Comparison of ENCODE assay signal across 10 cellular contexts in the genomic region with DNA sequence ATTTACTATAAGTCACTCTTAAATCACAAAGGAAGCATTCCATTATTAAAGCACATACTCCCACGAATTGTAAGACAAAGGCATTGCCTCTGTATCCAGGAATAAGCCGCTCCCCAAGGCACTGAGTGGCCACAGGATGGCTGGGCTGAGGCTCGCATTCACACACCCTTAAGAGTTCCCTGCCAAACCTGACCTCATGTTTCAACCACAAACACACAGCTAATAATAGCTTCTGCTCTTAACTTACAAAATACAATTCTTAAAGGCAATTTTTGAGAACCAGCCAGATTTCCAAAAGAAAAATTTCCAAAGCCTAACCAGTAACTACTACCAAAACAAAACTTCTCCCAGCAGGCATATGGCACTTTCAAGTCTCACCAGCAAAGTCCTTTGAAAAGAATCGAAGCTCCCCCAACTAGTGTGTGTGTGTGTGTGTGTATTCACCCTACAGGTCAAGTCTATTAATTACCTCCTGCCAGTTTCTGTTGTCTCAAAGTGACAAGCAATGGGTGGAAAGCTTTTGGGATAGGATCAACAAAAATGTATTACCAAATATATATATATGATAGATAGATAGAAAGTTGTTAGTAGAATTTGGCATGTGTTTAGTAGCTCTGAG. TPM values are rescaled to one million over a fixed set of nuclear protein-coding genes. Genes with fewer than 3 reads are reported as not detected.
DNase-seq lines count a peak whose midpoint lies in the region; ATAC-seq and TF ChIP-seq lines count a peak whose summit lies in the region.
"Had no signal": no experiment of that assay in that cellular context is flagged by ENCODE, and none has a peak within 500 bp of the region (broad histone marks: within the 10 kb centered on the region; RNA-seq: fewer than 3 reads in every experiment).

No MANE protein-coding gene starts in this region.

- TF ChIP-seq POLR2A in vagina (IDR thresholded peaks at IDR 0.05), result no peak

- peak in 1 of 9 donors; percentile 11 for TF ChIP-seq CTCF in heart right ventricle (IDR thresholded peaks at IDR 0.05)
- TF ChIP-seq CTCF in omental fat pad (IDR thresholded peaks at IDR 0.05), result no peak
- no peak for TF ChIP-seq CTCF in vagina (IDR thresholded peaks at IDR 0.05)

- no peaks in the 10 kb centered on the region for H3K36me3 ChIP-seq in heart right ventricle
- H3K36me3 ChIP-seq in vagina, result no peaks in the 10 kb centered on the region

- 7% methylated on average over 4 of the region's 4 CpGs for WGBS in heart right ventricle, 2 donors

- peaks cover 0 to 4% (median 0%) of the 10 kb centered on the region in 7 donors for H3K27me3 ChIP-seq in heart right ventricle
- H3K27me3 ChIP-seq in vagina, result no peaks in the 10 kb centered on the region

- peaks cover 0 to 27% (median 0%) of the 10 kb centered on the region in 11 donors for H3K9me3 ChIP-seq in heart right ventricle
- no peaks in the 10 kb centered on the region for H3K9me3 ChIP-seq in vagina

- peak; percentile 27 for DNase-seq in AG08396 (ENCODE audit: low spot score)
- peak; percentile 65 for DNase-seq in NCI-H226
- DNase-seq in heart right ventricle, result peak in 1 of 2 donors; percentile 56
- DNase-seq in UCSD-AML1 (lab: John Stamatoyannopoulos, UW; ENCODE audit: unreplicated experiment), result no peak
- DNase-seq in omental fat pad (ENCODE audit: low spot score), result no peak
- no peak for DNase-seq in vagina (ENCODE audit: extremely low spot score in 2 of 2)

- H3K27ac ChIP-seq in heart right ventricle (peak overlapping the region in 2 of 10 donors; percentile 17 to 43), vagina (no peak overlapping the region)
- H3K27ac ChIP-seq: C4-2B, VCaP had no signal

- intact Hi-C loops in heart right ventricle (cut with DNase I), result no loop called here
- intact Hi-C loops in vagina (cut with DNase I), result no loop called here

- H3K4me1 ChIP-seq in heart right ventricle (peaks cover 0 to 13% (median 0%) of the 10 kb centered on the region in 9 donors), vagina (no peaks in the 10 kb centered on the region)

- ATAC-seq in GM21423 (IDR thresholded peaks at IDR 0.05; ENCODE audit: unreplicated experiment) (peak; percentile 68), heart right ventricle (peak; percentile 75 to 91 (median 85)), HG03457 (IDR thresholded peaks at IDR 0.05; ENCODE audit: unreplicated experiment) (no peak), omental fat pad (ENCODE audit: low FRiP score) (no peak)

- H3K4me3 ChIP-seq in heart right ventricle (no peak overlapping the region), vagina (no peak overlapping the region)

RNA-seq across cellular contexts. Expression of a gene that starts 36.0 kb away (rescaled TPM):
- 1 to 10 TPM; 1.6 to 6.0 (median 2.5) TPM for total RNA-seq in heart right ventricle
- polyA plus RNA-seq in heart right ventricle, result 1 to 10 TPM; 3.1 to 4.2 TPM
- total RNA-seq in omental fat pad, result 10 to 100 TPM; 20.4 to 45.5 (median 25.1) TPM
- total RNA-seq in vagina, result 15.7 TPM

Comparison
In these comparisons a context has a peak if more than half of its experiments do, and no peak if none do; other contexts are left out.
1. DNase-seq: peak in AG08396 (single experiment) and NCI-H226 (single experiment); none in UCSD-AML1 (single experiment), omental fat pad (single experiment) and vagina (0 of 2).
2. ATAC-seq: peak in GM21423 (single experiment) and heart right ventricle (8 of 8); none in HG03457 (single experiment) and omental fat pad (single experiment).